In the genomic region with DNA sequence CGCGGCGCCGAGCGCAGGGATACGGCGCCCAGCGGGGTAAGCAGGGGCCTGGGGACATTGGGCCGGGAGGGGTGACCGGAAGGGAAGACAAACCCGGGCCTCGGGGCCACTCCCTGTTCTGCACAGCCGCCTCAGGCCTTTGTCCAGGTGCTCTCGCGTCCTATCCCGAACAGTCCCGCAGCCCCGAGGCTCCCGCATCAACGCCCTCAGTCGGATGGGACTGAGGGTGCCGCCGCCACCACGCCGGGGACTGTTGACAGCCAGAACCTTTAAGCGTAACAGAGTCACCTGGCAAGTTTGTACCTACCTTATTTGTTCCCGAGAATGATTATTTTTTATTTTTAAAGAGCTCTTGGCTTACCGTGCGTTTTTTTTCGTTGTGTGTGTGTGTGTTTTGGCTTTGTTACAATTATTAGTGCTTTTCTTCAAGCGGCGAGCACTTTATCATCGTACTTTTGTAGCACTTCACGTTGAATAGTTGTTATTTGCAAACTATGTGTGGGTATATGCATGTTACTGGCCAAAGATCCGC, we compare ENCODE assay signal across 8 cellular contexts. TPM values are rescaled to one million over a fixed set of nuclear protein-coding genes. Genes with fewer than 3 reads are reported as not detected.
A peak's percentile ranks its signal among the peaks of the same experiment; 100 is the strongest.
DNase-seq lines count a peak whose midpoint lies in the region; ATAC-seq and TF ChIP-seq lines count a peak whose summit lies in the region.

No MANE protein-coding gene starts in this region.

- H3K9me2 ChIP-seq in SU-DHL-6 (replicated peaks; ENCODE audit: insufficient read depth, low read length), result no peaks in the 10 kb centered on the region

- intact Hi-C loops in esophagus squamous epithelium (cut with DNase I), result no loop called here

- H3K9me3 ChIP-seq in SU-DHL-6 (ENCODE audit: insufficient read depth, low read length) (no peaks in the 10 kb centered on the region), esophagus squamous epithelium (no peaks in the 10 kb centered on the region)

- H3K27me3 ChIP-seq in SU-DHL-6 (ENCODE audit: low read length), result no peaks in the 10 kb centered on the region
- no peaks in the 10 kb centered on the region for H3K27me3 ChIP-seq in esophagus squamous epithelium

- peak overlapping the region; percentile 98 for H3K9ac ChIP-seq in SU-DHL-6 (ENCODE audit: low read length)

- no peak for TF ChIP-seq POLR2A in esophagus squamous epithelium (IDR thresholded peaks at IDR 0.05)

- peaks cover 44% of the 10 kb centered on the region for H3K4me1 Mint-ChIP-seq in osteocyte (ENCODE audit: unreplicated experiment)

- H3K27ac ChIP-seq in SU-DHL-6 (ENCODE audit: low read depth, low read length), result peak overlapping the region; percentile 85
- peak overlapping the region; percentile 95 to 100 (median 98) for H3K27ac ChIP-seq in esophagus squamous epithelium

- H3K4me3 Mint-ChIP-seq in osteocyte (ENCODE audit: unreplicated experiment), result peak overlapping the region; percentile 85

- H3K9me3 Mint-ChIP-seq in osteocyte (ENCODE audit: unreplicated experiment), result no peaks in the 10 kb centered on the region

- 1% methylated on average over 22 to 25 of the region's 35 CpGs for WGBS in esophagus squamous epithelium, 2 donors

- H3K27me3 Mint-ChIP-seq in osteocyte (ENCODE audit: unreplicated experiment), result no peaks in the 10 kb centered on the region

- TF ChIP-seq CTCF in AG10803 (conservative IDR thresholded peaks at IDR 0.05; ENCODE audit: low read length), result no peak
- TF ChIP-seq CTCF in SU-DHL-6 (IDR thresholded peaks at IDR 0.05; ENCODE audit: insufficient read depth, low read length, poor library complexity, severe bottlenecking), result no peak
- TF ChIP-seq CTCF in esophagus squamous epithelium (IDR thresholded peaks at IDR 0.05), result peak in 1 of 6 experiments; percentile 2
- no peak for TF ChIP-seq CTCF in osteocyte (IDR thresholded peaks at IDR 0.05)

- DNase-seq in AG10803 (ENCODE audit: low read depth), result no peak
- no peak for DNase-seq in esophagus squamous epithelium (lab: John Stamatoyannopoulos, UW)
- DNase-seq in osteocyte (ENCODE audit: extremely low spot score, unreplicated experiment), result no peak
- DNase-seq in D341Med (ENCODE audit: low spot score), result no peak
- no peak for DNase-seq in Kasumi-1 (lab: John Stamatoyannopoulos, UW)

- H3K27ac Mint-ChIP-seq in osteocyte (ENCODE audit: unreplicated experiment), result peak overlapping the region; percentile 46

- peaks cover 92% of the 10 kb centered on the region for H3K79me2 ChIP-seq in SU-DHL-6 (ENCODE audit: insufficient read depth, low read length)

- peak overlapping the region; percentile 87 for H3K4me3 ChIP-seq in AG10803 (ENCODE audit: low read length)
- peak overlapping the region; percentile 95 for H3K4me3 ChIP-seq in SU-DHL-6 (ENCODE audit: insufficient read depth, low read length, poor library complexity, severe bottlenecking)
- peak overlapping the region; percentile 89 to 100 (median 95) for H3K4me3 ChIP-seq in esophagus squamous epithelium

- H3K4me2 ChIP-seq in SU-DHL-6 (ENCODE audit: low read depth, low read length, poor library complexity, severe bottlenecking), result peak overlapping the region; percentile 99

- H4K20me1 ChIP-seq in SU-DHL-6 (ENCODE audit: low read depth, low read length), result peaks cover 19% of the 10 kb centered on the region; the same call in 1 of the 2 replicates

- peaks cover 5% of the 10 kb centered on the region; the same call in 1 of the 2 replicates for H3F3A ChIP-seq in SU-DHL-6 (ENCODE audit: insufficient read depth)

- ATAC-seq in GM19372 (IDR thresholded peaks at IDR 0.05; ENCODE audit: low read depth, unreplicated experiment) (peak; percentile 41), HG03457 (IDR thresholded peaks at IDR 0.05; ENCODE audit: unreplicated experiment) (peak; percentile 27)

- H3K4me1 ChIP-seq in esophagus squamous epithelium, result peaks cover 42 to 77% (median 43%) of the 10 kb centered on the region in 3 donors

- H3K36me3 ChIP-seq in SU-DHL-6 (ENCODE audit: low read length) (peaks cover 13% of the 10 kb centered on the region), esophagus squamous epithelium (peaks cover 0 to 36% (median 6%) of the 10 kb centered on the region in 3 donors)

- peaks cover 15% of the 10 kb centered on the region for H3K36me3 Mint-ChIP-seq in osteocyte (ENCODE audit: unreplicated experiment)

- peak overlapping the region; percentile 87 for H2AFZ ChIP-seq in SU-DHL-6 (ENCODE audit: low read depth, low read length, severe bottlenecking)

RNA-seq across cellular contexts. Expression of a gene that starts 0.4 kb away (rescaled TPM):
- total RNA-seq in esophagus squamous epithelium, result 10 to 100 TPM; 18.2 to 28.7 (median 22.7) TPM
- 41.0 and 42.0 TPM in 2 replicates for total RNA-seq in osteocyte

RNA-seq across cellular contexts. Expression of a gene that starts 0.7 kb away (rescaled TPM):
- total RNA-seq in esophagus squamous epithelium (10 to 100 TPM; 24.8 to 32.4 (median 28.5) TPM), osteocyte (21.9 and 22.4 TPM in 2 replicates)

RNA-seq across cellular contexts. Expression of a gene that starts 34.2 kb away (rescaled TPM):
- 10 to 100 TPM in 2 of 4 donors, 1 to 10 TPM in 2; 7.7 to 20.6 (median 9.9) TPM for total RNA-seq in esophagus squamous epithelium
- 10.9 and 11.5 TPM in 2 replicates for total RNA-seq in osteocyte

RNA-seq across cellular contexts. Expression of a gene that starts 40.5 kb away (rescaled TPM):
- total RNA-seq in esophagus squamous epithelium (100 to 1,000 TPM in 1 of 4 donors, 10 to 100 TPM in 3; 27.2 to 204 (median 37.6) TPM), osteocyte (25.4 and 31.4 TPM in 2 replicates)
